ENCODE assay signal across 15 cellular contexts in genomic region chr9:27203783-27204182, GRCh38.
DNase-seq lines count a peak whose midpoint lies in the region; ATAC-seq and TF ChIP-seq lines count a peak whose summit lies in the region.
"Had no signal": no experiment of that assay in that cellular context is flagged by ENCODE, and none has a peak within 500 bp of the region (broad histone marks: within the 10 kb centered on the region; RNA-seq: fewer than 3 reads in every experiment).

No MANE protein-coding gene starts in this region.

- H2AK5ac ChIP-seq in IMR-90 (ENCODE audit: low read depth, low read length), result no peak overlapping the region

- H3K9ac ChIP-seq in IMR-90 (ENCODE audit: low read depth, low read length) (no peak overlapping the region), GM23248 (no peak overlapping the region)

- H3K27me3 ChIP-seq in IMR-90 (ENCODE audit: control insufficient read depth, insufficient read depth, low read length), result no peaks in the 10 kb centered on the region
- no peaks in the 10 kb centered on the region for H3K27me3 ChIP-seq in osteoblast (ENCODE audit: insufficient read depth, low read length)
- H3K27me3 ChIP-seq in GM23248 (replicated peaks; ENCODE audit: insufficient read depth), result no peaks in the 10 kb centered on the region

- no TSS peak for BruUV-seq in IMR-90 (replicated peaks; lab: Mats Ljungman, UMichigan)

- no peak for TF ChIP-seq RAD21 in IMR-90 (IDR thresholded peaks at IDR 0.05; ENCODE audit: low read length)

- H2AFZ ChIP-seq in IMR-90 (replicated peaks; ENCODE audit: low read length, poor library complexity) (no peak overlapping the region), osteoblast (ENCODE audit: low read length) (no peak overlapping the region), GM23248 (no peak overlapping the region)

- H3K9me2 ChIP-seq in GM23248 (ENCODE audit: insufficient read depth), result no peaks in the 10 kb centered on the region

- POLR2A ChIA-PET in IMR-90 (lab: Charles Lee; ENCODE audit: unreplicated experiment), result no interaction called here

- H3K27ac ChIP-seq in IMR-90 (ENCODE audit: insufficient read depth, low read length), result no peak overlapping the region
- no peak overlapping the region for H3K27ac ChIP-seq in osteoblast (ENCODE audit: low read depth, low read length)
- H3K27ac ChIP-seq in GM23248, result no peak overlapping the region

- H3K4me1 ChIP-seq in IMR-90 (ENCODE audit: control insufficient read depth, insufficient read depth, low read length) (peaks cover 3% of the 10 kb centered on the region), osteoblast (ENCODE audit: insufficient read depth, low read length) (peaks cover 11% of the 10 kb centered on the region), GM23248 (ENCODE audit: insufficient read depth) (peaks cover 14% of the 10 kb centered on the region)

- no peaks in the 10 kb centered on the region for H3K79me2 ChIP-seq in osteoblast (ENCODE audit: insufficient read depth, low read length)
- H3K79me2 ChIP-seq in GM23248 (ENCODE audit: insufficient read depth), result no peaks in the 10 kb centered on the region

- H3K23ac ChIP-seq in IMR-90 (ENCODE audit: low read depth, low read length), result no peak overlapping the region

- dilution Hi-C loops in IMR-90 (cut with HindIII; ENCODE audit: low sequenced_read_pairs, unreplicated experiment), result no loop called here

- in situ Hi-C loops in IMR-90 (cut with MboI; ENCODE audit: low sequenced_read_pairs) (no loop called here), GM23248 (cut with MboI) (no loop called here)

- CTCF ChIA-PET in IMR-90 (lab: Yijun Ruan, JAX), result interaction anchor here (0.8 kb wide), 1 partner anchor 12 kb away, joined by 3 read pairs; no protein-coding TSS in a partner anchor

- H4K8ac ChIP-seq in IMR-90 (ENCODE audit: low read depth in 2 of 2, low read length in 2 of 2), result no peak overlapping the region

- H2AK9ac ChIP-seq in IMR-90 (replicated peaks; ENCODE audit: low read depth, low read length, poor library complexity), result no peak overlapping the region

- no peak overlapping the region for H4K91ac ChIP-seq in IMR-90 (ENCODE audit: insufficient read depth, low read depth, low read length)

- no CpG with 5 or more reads among the region's 3 CpGs for WGBS in IMR-90 (ENCODE audit: extremely low coverage in 2 of 2, insufficient read length in 1 of 2), 2 experiments
- WGBS in GM23248 (ENCODE audit: low coverage in 1 of 2, low lambda C conversion rate in 2 of 2, missing lambda C conversion rate in 2 of 2), 2 experiments, result 85 to 86% methylated on average over 3 of the region's 3 CpGs

- H2BK120ac ChIP-seq in IMR-90 (ENCODE audit: low read depth, low read length), result no peak overlapping the region

- DNase-seq in IMR-90 (no peak), chondrocyte (ENCODE audit: low spot score) (no peak), osteoblast (ENCODE audit: insufficient read length, low spot score, missing footprints) (no peak), NCI-H345 (lab: John Stamatoyannopoulos, UW) (no peak), inferior parietal cortex (ENCODE audit: extremely low spot score) (no peak), GM23248 (no peak)
- no peak for DNase-seq in stimulated activated naive CD8-positive, alpha-beta T cell treated with anti-CD3 and anti-CD28 coated beads, Interleukin-15, Interleukin-2, amounts not matched to agents 100 U/mL and 50 U/mL, for 24 hours
- DNase-seq: ACHN; C1 segment of cervical spinal cord; CD4-positive, alpha-beta T cell; DMS79; GOT3; H9 had no signal

- H3K27me3 Mint-ChIP-seq in chondrocyte (ENCODE audit: low read depth), result no peaks in the 10 kb centered on the region
- H3K27me3 Mint-ChIP-seq: CD4-positive, alpha-beta T cell had no signal

- peaks cover 6% of the 10 kb centered on the region for H3K9me1 ChIP-seq in IMR-90 (ENCODE audit: insufficient read depth, low read length)

- intact Hi-C loops in IMR-90 (cut with micrococcal nuclease), result loop anchor here (10.0 kb wide), 1 partner anchor 169 kb away; no protein-coding TSS in a partner anchor

- H3K36me3 ChIP-seq in IMR-90 (ENCODE audit: control insufficient read depth, insufficient read depth, low read length) (peaks cover 20% of the 10 kb centered on the region), osteoblast (ENCODE audit: insufficient read depth, low read length) (no peaks in the 10 kb centered on the region), GM23248 (ENCODE audit: low read depth) (no peaks in the 10 kb centered on the region)

- H3K79me1 ChIP-seq in IMR-90 (ENCODE audit: low read depth in 1 of 2, low read length in 2 of 2), result no peaks in the 10 kb centered on the region

- no peak overlapping the region; the same call in 2 of the 3 replicates for H2BK15ac ChIP-seq in IMR-90 (ENCODE audit: low read depth, low read length)

- peak overlapping the region; percentile 51; the same call in 1 of the 2 replicates for H2BK20ac ChIP-seq in IMR-90 (ENCODE audit: low read depth, low read length)

- H3K18ac ChIP-seq in IMR-90 (ENCODE audit: low read depth, low read length), result no peak overlapping the region

- no peak for ATAC-seq in IMR-90 (ENCODE audit: low read depth)
- ATAC-seq in stimulated activated naive CD8-positive, alpha-beta T cell treated with anti-CD3 and anti-CD28 coated beads, Interleukin-15, Interleukin-2, amounts not matched to agents 100 U/mL and 50 U/mL, for 24 hours, result no peak

- H4K20me1 ChIP-seq in IMR-90 (ENCODE audit: insufficient read depth, low read length) (no peaks in the 10 kb centered on the region), osteoblast (ENCODE audit: insufficient read depth, low read length) (no peaks in the 10 kb centered on the region), GM23248 (ENCODE audit: insufficient read depth) (no peaks in the 10 kb centered on the region)

- no peak overlapping the region for H2BK5ac ChIP-seq in IMR-90 (ENCODE audit: low read depth, low read length, poor library complexity, severe bottlenecking)

- no peak overlapping the region for H3K4me2 ChIP-seq in IMR-90 (ENCODE audit: low read depth, low read length)
- H3K4me2 ChIP-seq in osteoblast (ENCODE audit: insufficient read depth, low read length), result peak overlapping the region; percentile 9
- no peak overlapping the region for H3K4me2 ChIP-seq in GM23248 (ENCODE audit: unreplicated experiment)

- peak overlapping the region; percentile 86 for H3K27ac Mint-ChIP-seq in chondrocyte (ENCODE audit: unreplicated experiment)
- H3K27ac Mint-ChIP-seq: B cell; CD4-positive, alpha-beta T cell; H9; IgD-negative memory B cell had no signal

- H3K9me3 ChIP-seq in IMR-90 (ENCODE audit: control insufficient read depth, insufficient read depth, low read length) (no peaks in the 10 kb centered on the region), osteoblast (ENCODE audit: low read depth, low read length) (no peaks in the 10 kb centered on the region), GM23248 (ENCODE audit: low read depth) (no peaks in the 10 kb centered on the region)

- H4K5ac ChIP-seq in IMR-90 (ENCODE audit: low read depth, low read length), result no peak overlapping the region

- H3K4ac ChIP-seq in IMR-90 (ENCODE audit: low read depth, low read length), result no peak overlapping the region

- peaks cover 31% of the 10 kb centered on the region for H3K4me1 Mint-ChIP-seq in chondrocyte (ENCODE audit: low read depth)
- H3K4me1 Mint-ChIP-seq: B cell, H9, IgD-negative memory B cell had no signal

- TF ChIP-seq POLR2A in IMR-90 (IDR thresholded peaks at IDR 0.05; ENCODE audit: low read depth, low read length), result no peak

- H3K4me3 ChIP-seq in IMR-90 (ENCODE audit: insufficient read depth, low read depth, low read length), result no peak overlapping the region
- no peak overlapping the region for H3K4me3 ChIP-seq in osteoblast (ENCODE audit: insufficient read depth, low read length)
- H3K4me3 ChIP-seq in GM23248, result no peak overlapping the region

- H3K36me3 Mint-ChIP-seq in chondrocyte (ENCODE audit: low read depth), result peaks cover 3% of the 10 kb centered on the region
- H3K36me3 Mint-ChIP-seq: IgD-negative memory B cell had no signal

- TF ChIP-seq CTCF in IMR-90 (conservative IDR thresholded peaks at IDR 0.05; ENCODE audit: low read depth, low read length) (no peak), chondrocyte (IDR thresholded peaks at IDR 0.05) (no peak), osteoblast (IDR thresholded peaks at IDR 0.05; ENCODE audit: extremely low read depth, low read depth, low read length) (no peak)

- H3K56ac ChIP-seq in IMR-90 (ENCODE audit: extremely low read depth, insufficient read depth, low read length), result no peak overlapping the region

- no peak overlapping the region for H3K14ac ChIP-seq in IMR-90 (replicated peaks; ENCODE audit: low read depth, low read length)

- peak overlapping the region; percentile 13 for H3K4me3 Mint-ChIP-seq in chondrocyte (ENCODE audit: unreplicated experiment)
- H3K4me3 Mint-ChIP-seq: B cell; CD4-positive, alpha-beta T cell; H9; IgD-negative memory B cell had no signal

- H3K9me3 Mint-ChIP-seq in chondrocyte (ENCODE audit: low read depth), result no peaks in the 10 kb centered on the region
- H3K9me3 Mint-ChIP-seq: CD4-positive, alpha-beta T cell; H9; IgD-negative memory B cell had no signal

- no peaks in the 10 kb centered on the region for H3F3A ChIP-seq in GM23248 (ENCODE audit: insufficient read depth)

TF ChIP-seq in IMR-90, 13 proteins besides CTCF, POLR2A, EP300 and RAD21:
- TF ChIP-seq FOS (IDR thresholded peaks at IDR 0.05; ENCODE audit: low read depth, low read length) (no peak), RFX5 (IDR thresholded peaks at IDR 0.05; ENCODE audit: low read depth, low read length) (no peak), CEBPB (IDR thresholded peaks at IDR 0.05; ENCODE audit: low read depth, low read length) (no peak), MAFK (IDR thresholded peaks at IDR 0.05; ENCODE audit: low read depth, low read length) (no peak), USF2 (IDR thresholded peaks at IDR 0.05; ENCODE audit: low read depth, low read length) (no peak), MAZ (IDR thresholded peaks at IDR 0.05; ENCODE audit: borderline replicate concordance, low read depth, low read length) (no peak), CHD1 (IDR thresholded peaks at IDR 0.05; ENCODE audit: low read depth, low read length) (no peak)
TF ChIP-seq in IMR-90: peak in this region for 0.
